28 cellular contexts compared by ENCODE assay signal in the genomic region with DNA sequence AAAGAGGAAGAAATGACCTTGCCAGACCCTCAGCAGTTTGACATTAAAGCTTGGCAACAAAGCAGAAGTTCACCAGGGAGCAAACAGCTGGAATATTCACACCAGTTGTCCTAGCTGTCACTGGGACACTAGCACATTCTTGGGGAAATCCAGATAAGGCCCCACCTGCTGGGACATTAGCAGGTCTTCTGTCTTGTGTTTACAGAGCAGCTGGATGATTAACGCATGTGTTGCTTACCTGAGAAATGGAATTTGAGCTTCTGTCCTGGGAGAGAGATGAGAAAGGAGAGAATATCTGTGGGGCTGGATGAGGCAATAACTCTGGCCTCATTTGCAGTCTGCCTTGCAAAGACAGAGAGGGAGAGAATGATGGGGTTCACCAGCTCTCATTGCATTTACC.
DNase-seq lines count a peak whose midpoint lies in the region; ATAC-seq, FAIRE-seq and TF ChIP-seq lines count a peak whose summit lies in the region.
"Had no signal": no experiment of that assay in that cellular context is flagged by ENCODE, and none has a peak within 500 bp of the region (broad histone marks: within the 10 kb centered on the region; RNA-seq: fewer than 3 reads in every experiment).

No MANE protein-coding gene starts in this region.

- peak; percentile 48 for TF ChIP-seq CTCF in HepG2 (CRISPR knock-in tag; IDR thresholded peaks at IDR 0.05)
- TF ChIP-seq CTCF in right lobe of liver (IDR thresholded peaks at IDR 0.05) = no peak

- H3K9ac ChIP-seq in HepG2 (ENCODE audit: insufficient read depth, low read depth, low read length) = no peak overlapping the region

- peak; percentile 82 for FAIRE-seq in HepG2 (lab: Jason Lieb, UNC)
- FAIRE-seq: H54 had no signal

- no peaks in the 10 kb centered on the region for H3K4me1 Mint-ChIP-seq in stimulated activated memory B cell treated with anti-CD40 and anti-IgM and Interleukin-4, amounts not matched to agents 10 μg/mL and 1 μg/mL and 100 μg/mL, for 72 hours
- H3K4me1 Mint-ChIP-seq: CD8-positive, alpha-beta memory T cell; T-helper 17 cell had no signal

- TF ChIP-seq RAD21 in HepG2 (CRISPR knock-in tag; IDR thresholded peaks at IDR 0.05) = no peak

- DNase-seq in HepG2 (ENCODE audit: low spot score) (peak; percentile 72), right lobe of liver (no peak), OCI-M1 (lab: John Stamatoyannopoulos, UW) (peak; percentile 32), iPS DF 4.7 (ENCODE audit: extremely low read depth, low spot score) (peak; percentile 78), ecto neural progenitor cell (ENCODE audit: low spot score) (no peak)
- no peak for DNase-seq in stimulated activated CD4-positive, alpha-beta T cell treated with anti-CD3 and anti-CD28 coated beads, Interleukin-2, amount 100 ng/mL, for 24 hours
- DNase-seq: activated CD4-positive, alpha-beta T cell treated with anti-CD3 and anti-CD28 coated beads for 4 hours; activated CD8-positive, alpha-beta memory T cell treated with anti-CD3 and anti-CD28 coated beads for 24 hours; activated naive CD4-positive, alpha-beta T cell; activated T-cell treated with anti-CD3 and anti-CD28 coated beads, Interleukin-2, amount 50 U/mL, for 4 hours; AML-193; CD8-positive, alpha-beta memory T cell; effector memory CD8-positive, alpha-beta T cell; foreskin melanocyte; NCI-H1105 treated with DMSO at 0.1 percent for 48 hours; sigmoid colon; stimulated activated CD8-positive, alpha-beta memory T cell treated with anti-CD3 and anti-CD28 coated beads, Interleukin-4, amount 100 ng/mL, for 48 hours; T-helper 17 cell had no signal

- TF ChIP-seq EP300 in HepG2 (IDR thresholded peaks at IDR 0.05; ENCODE audit: low read depth in 2 of 2, low read length in 2 of 2) = peak in 1 of 2 experiments; percentile 54; a peak in 2 of 4 replicates
- peak; percentile 64; the same call in 1 of the 2 replicates for TF ChIP-seq EP300 in HepG2 (CRISPR knock-in tag; IDR thresholded peaks at IDR 0.05; ENCODE audit: borderline replicate concordance)

- H3K27me3 ChIP-seq in HepG2 (ENCODE audit: control insufficient read depth in 1 of 2, insufficient read depth in 2 of 2, low read length in 2 of 2) = peaks cover 0 to 5% of the 10 kb centered on the region in 2 experiments; a peak in 1 of 5 replicates
- H3K27me3 ChIP-seq in right lobe of liver = no peaks in the 10 kb centered on the region
- H3K27me3 ChIP-seq: esophagus muscularis mucosa, sigmoid colon, SJSA1 had no signal

- H3K4me3 ChIP-seq in HepG2 (replicated peaks in 1 of 3; ENCODE audit: insufficient read depth in 1 of 3, low read depth in 2 of 3, low read length in 3 of 3) (no peak overlapping the region), right lobe of liver (no peak overlapping the region)
- H3K4me3 ChIP-seq: esophagus muscularis mucosa, lung, sigmoid colon, SJSA1 had no signal

- H3K36me3 Mint-ChIP-seq in stimulated activated memory B cell treated with anti-CD40 and anti-IgM and Interleukin-4, amounts not matched to agents 10 μg/mL and 1 μg/mL and 100 μg/mL, for 72 hours = no peaks in the 10 kb centered on the region
- H3K36me3 Mint-ChIP-seq: CD8-positive, alpha-beta memory T cell had no signal

- H3K9me3 ChIP-seq in HepG2 (ENCODE audit: low read length) (peaks cover 11% of the 10 kb centered on the region), right lobe of liver (no peaks in the 10 kb centered on the region)
- H3K9me3 ChIP-seq: esophagus muscularis mucosa, sigmoid colon, SJSA1 had no signal

- H3K4me1 ChIP-seq in HepG2 (ENCODE audit: insufficient read depth, low read length) (peaks cover 68% of the 10 kb centered on the region), right lobe of liver (no peaks in the 10 kb centered on the region)
- H3K4me1 ChIP-seq: sigmoid colon, SJSA1 had no signal

- no peak overlapping the region for H3K27ac Mint-ChIP-seq in stimulated activated memory B cell treated with anti-CD40 and anti-IgM and Interleukin-4, amounts not matched to agents 10 μg/mL and 1 μg/mL and 100 μg/mL, for 72 hours
- H3K27ac Mint-ChIP-seq: CD8-positive, alpha-beta memory T cell; effector memory CD8-positive, alpha-beta T cell; progenitor cell of endocrine pancreas; T-helper 17 cell; type B pancreatic cell had no signal

- H3K36me3 ChIP-seq in HepG2 (replicated peaks in 1 of 2; ENCODE audit: control insufficient read depth in 1 of 2, insufficient read depth in 2 of 2, low read length in 2 of 2) (no peaks in the 10 kb centered on the region), right lobe of liver (no peaks in the 10 kb centered on the region)
- H3K36me3 ChIP-seq: esophagus muscularis mucosa, sigmoid colon, SJSA1 had no signal

- no TSS peak for BruUV-seq in HepG2 (replicated peaks; lab: Mats Ljungman, UMichigan)

- no peak overlapping the region for H3K27ac ChIP-seq in HepG2 (ENCODE audit: extremely low read length, insufficient read depth, low read length)
- H3K27ac ChIP-seq in right lobe of liver = no peak overlapping the region
- H3K27ac ChIP-seq: esophagus muscularis mucosa, sigmoid colon, SJSA1 had no signal

- no peaks in the 10 kb centered on the region for H3K79me2 ChIP-seq in HepG2 (ENCODE audit: insufficient read depth, low read length)

- H4K20me1 ChIP-seq in HepG2 (ENCODE audit: insufficient read depth, low read length) = no peaks in the 10 kb centered on the region

- H3K27me3 Mint-ChIP-seq in stimulated activated memory B cell treated with anti-CD40 and anti-IgM and Interleukin-4, amounts not matched to agents 10 μg/mL and 1 μg/mL and 100 μg/mL, for 72 hours = peaks cover 30% of the 10 kb centered on the region
- H3K27me3 Mint-ChIP-seq: type B pancreatic cell had no signal

- ATAC-seq in HepG2 (peak; percentile 71), right lobe of liver (no peak), GM21423 (IDR thresholded peaks at IDR 0.05; ENCODE audit: unreplicated experiment) (no peak)
- no peak for ATAC-seq in stimulated activated memory B cell treated with anti-CD40 and anti-IgM and Interleukin-4, amounts not matched to agents 10 μg/mL and 1 μg/mL and 100 μg/mL, for 72 hours
- ATAC-seq: effector memory CD8-positive, alpha-beta T cell; T-helper 17 cell had no signal

- POLR2A ChIA-PET in HepG2 (lab: Yijun Ruan, JAX) = no interaction called here

- no peak overlapping the region for H3K4me3 Mint-ChIP-seq in stimulated activated memory B cell treated with anti-CD40 and anti-IgM and Interleukin-4, amounts not matched to agents 10 μg/mL and 1 μg/mL and 100 μg/mL, for 72 hours
- H3K4me3 Mint-ChIP-seq: activated T-cell treated with anti-CD3 and anti-CD28 coated beads, Interleukin-2, amount 50 U/mL, for 4 hours; brain; CD8-positive, alpha-beta memory T cell; effector memory CD8-positive, alpha-beta T cell; neural crest cell; T-helper 17 cell; type B pancreatic cell had no signal

- intact Hi-C loops in HepG2 (cut with micrococcal nuclease; ENCODE audit: unreplicated experiment) = no loop called here
- intact Hi-C loops in right lobe of liver (cut with DNase I) = no loop called here

- in situ Hi-C loops in HepG2 (cut with HindIII; ENCODE audit: extremely low pct_ligation_motif_present, low pct_unique_long_range_greater_than_20kb) = no loop called here

- no peaks in the 10 kb centered on the region for H3K9me3 Mint-ChIP-seq in stimulated activated memory B cell treated with anti-CD40 and anti-IgM and Interleukin-4, amounts not matched to agents 10 μg/mL and 1 μg/mL and 100 μg/mL, for 72 hours
- H3K9me3 Mint-ChIP-seq: type B pancreatic cell had no signal

- peak overlapping the region; percentile 8 for H3K4me2 ChIP-seq in HepG2 (ENCODE audit: low read depth, low read length)

- TF ChIP-seq POLR2A in HepG2 (IDR thresholded peaks at IDR 0.05; ENCODE audit: insufficient read depth in 1 of 2, low read depth in 2 of 2, low read length in 2 of 2) (no peak), right lobe of liver (IDR thresholded peaks at IDR 0.05) (no peak)

- 8% methylated on average over 1 of the region's 1 CpG for WGBS in HepG2 (ENCODE audit: low lambda C conversion rate)
- 10% methylated on average over 1 of the region's 1 CpG for WGBS in right lobe of liver (ENCODE audit: insufficient coverage, low coverage, low lambda C conversion rate, missing lambda C conversion rate)

- no peak overlapping the region for H2AFZ ChIP-seq in HepG2 (ENCODE audit: low read length)

- CTCF ChIA-PET in HepG2 (lab: Yijun Ruan, JAX; ENCODE audit: low intra/inter-chr PET ratio, low total read pairs) = no interaction called here

TF ChIP-seq in HepG2, 621 proteins besides CTCF, POLR2A, EP300 and RAD21 (continues in another document):
- TF ChIP-seq HDAC1 (CRISPR knock-in tag; IDR thresholded peaks at IDR 0.05) = peak; percentile 34; the same call in 1 of the 2 replicates
- TF ChIP-seq SIX4 (CRISPR knock-in tag; IDR thresholded peaks at IDR 0.05) = peak; percentile 31; the same call in 1 of the 2 replicates
- peak; percentile 17; the same call in 1 of the 2 replicates for TF ChIP-seq RARA (CRISPR knock-in tag; IDR thresholded peaks at IDR 0.05)
- TF ChIP-seq NR1H2 (CRISPR knock-in tag; IDR thresholded peaks at IDR 0.05; ENCODE audit: borderline replicate concordance, low read depth) = no peak
- 0 out of 2 replicates have a peak, but pooled peaks have one; percentile 55 for TF ChIP-seq ZNF644 (CRISPR knock-in tag; IDR thresholded peaks at IDR 0.05; ENCODE audit: low read depth)
- TF ChIP-seq AGO2 (optimal IDR thresholded peaks at IDR 0.05; ENCODE audit: low read depth, low read length) = no peak
- peak; percentile 34; the same call in 1 of the 2 replicates for TF ChIP-seq ZNF281 (CRISPR knock-in tag; IDR thresholded peaks at IDR 0.05; ENCODE audit: borderline replicate concordance)
- no peak for TF ChIP-seq ZNF619 (CRISPR knock-in tag; IDR thresholded peaks at IDR 0.05)
- TF ChIP-seq BCL6 (CRISPR knock-in tag; IDR thresholded peaks at IDR 0.05) = 0 out of 2 replicates have a peak, but pooled peaks have one; percentile 18

Comparison
In these comparisons a context has a peak if more than half of its experiments do, and no peak if none do; other contexts are left out.
1. DNase-seq: peak in HepG2 (single experiment), OCI-M1 (single experiment) and iPS DF 4.7 (single experiment); none in right lobe of liver (0 of 3), ecto neural progenitor cell (single experiment) and stimulated activated CD4-positive, alpha-beta T cell treated with anti-CD3 and anti-CD28 coated beads, Interleukin-2, amount 100 ng/mL, for 24 hours (0 of 2).